ENCODE assay signal across 9 cellular contexts in genomic region chr3:111621535-111621934, GRCh38. TPM values are rescaled to one million over a fixed set of nuclear protein-coding genes. Genes with fewer than 3 reads are reported as not detected.
DNase-seq lines count a peak whose midpoint lies in the region; ATAC-seq and TF ChIP-seq lines count a peak whose summit lies in the region.
"Had no signal": no experiment of that assay in that cellular context is flagged by ENCODE, and none has a peak within 500 bp of the region (broad histone marks: within the 10 kb centered on the region; RNA-seq: fewer than 3 reads in every experiment).

No MANE protein-coding gene starts in this region.

- H3K27ac ChIP-seq in AG04450 (ENCODE audit: low read depth, low read length) (no peak overlapping the region), Panc1 (ENCODE audit: low read length) (no peak overlapping the region)

- H3K36me3 Mint-ChIP-seq in CD14-positive monocyte, result no peaks in the 10 kb centered on the region

- no peaks in the 10 kb centered on the region for H3K4me1 ChIP-seq in Panc1 (ENCODE audit: control insufficient read depth, insufficient read depth, low read length)
- no peaks in the 10 kb centered on the region for H3K4me1 ChIP-seq in mucosa of descending colon (ENCODE audit: low read depth)

- in situ Hi-C loops in Panc1 (cut with HindIII; ENCODE audit: low pct_unique_long_range_greater_than_20kb, low sequenced_read_pairs), result no loop called here

- H3K27ac Mint-ChIP-seq in CD14-positive monocyte, result no peak overlapping the region

- H3K4me3 ChIP-seq in AG04450 (ENCODE audit: low read depth, low read length), result no peak overlapping the region
- no peak overlapping the region for H3K4me3 ChIP-seq in GM12865 (ENCODE audit: low read depth, low read length)
- H3K4me3 ChIP-seq in Panc1 (ENCODE audit: low read depth in 2 of 2, low read length in 2 of 2), result no peak overlapping the region
- H3K4me3 ChIP-seq in mucosa of descending colon, result no peak overlapping the region

- no TSS peak for BruUV-seq in Panc1 (replicated peaks; lab: Mats Ljungman, UMichigan)

- no peaks in the 10 kb centered on the region for H3K27me3 ChIP-seq in AG04450 (ENCODE audit: control insufficient read depth, insufficient read depth, low read length)
- H3K27me3 ChIP-seq in Panc1 (ENCODE audit: control insufficient read depth, insufficient read depth, low read length), result no peaks in the 10 kb centered on the region

- no peaks in the 10 kb centered on the region for H3K4me1 Mint-ChIP-seq in CD14-positive monocyte

- TF ChIP-seq CTCF in AG04450 (IDR thresholded peaks at IDR 0.05; ENCODE audit: low read depth, low read length) (peak; percentile 22; the same call in 1 of the 2 replicates), GM12865 (IDR thresholded peaks at IDR 0.05; ENCODE audit: insufficient read depth, low read depth, low read length, missing control alignments) (peak; percentile 35), Panc1 (IDR thresholded peaks at IDR 0.05) (peak; percentile 38), mucosa of descending colon (IDR thresholded peaks at IDR 0.05) (no peak), CD14-positive monocyte (IDR thresholded peaks at IDR 0.05) (no peak)

- H3K4me3 Mint-ChIP-seq in CD14-positive monocyte, result no peak overlapping the region

- CTCF ChIA-PET in AG04450 (lab: Charles Lee), result no interaction called here
- CTCF ChIA-PET in Panc1 (lab: Charles Lee), result no interaction called here

- no peaks in the 10 kb centered on the region for H3K36me3 ChIP-seq in Panc1 (ENCODE audit: control insufficient read depth, insufficient read depth, low read length)
- H3K36me3 ChIP-seq in mucosa of descending colon (ENCODE audit: low read depth), result no peaks in the 10 kb centered on the region

- intact Hi-C loops in Panc1 (cut with micrococcal nuclease; ENCODE audit: unreplicated experiment) (no loop called here), mucosa of descending colon (cut with DNase I, micrococcal nuclease) (no loop called here), CD14-positive monocyte (cut with micrococcal nuclease) (no loop called here)

- ATAC-seq in Panc1, result no peak
- ATAC-seq in esophagus mucosa, result peak; percentile 54
- no peak for ATAC-seq in mucosa of descending colon
- ATAC-seq in GM18520 (IDR thresholded peaks at IDR 0.05; ENCODE audit: unreplicated experiment), result no peak

- H3K27me3 Mint-ChIP-seq in CD14-positive monocyte (ENCODE audit: low read depth in 3 of 3), result peaks cover 0 to 2% (median 2%) of the 10 kb centered on the region in 3 donors

- POLR2A ChIA-PET in AG04450 (lab: Yijun Ruan, JAX) (no interaction called here), Panc1 (lab: Charles Lee) (no interaction called here)

- DNase-seq in AG04450 (ENCODE audit: low read depth, low spot score) (no peak), GM12865 (ENCODE audit: low read depth) (peak; percentile 11), Panc1 (ENCODE audit: low read depth, low spot score) (no peak), mucosa of descending colon (no peak), CD14-positive monocyte (ENCODE audit: low spot score) (no peak), NCI-H2107 (lab: John Stamatoyannopoulos, UW) (no peak)

- H3K9me3 ChIP-seq in AG04450 (ENCODE audit: control insufficient read depth, insufficient read depth, low read length) (peaks cover 11% of the 10 kb centered on the region), Panc1 (ENCODE audit: control insufficient read depth, insufficient read depth, low read depth, low read length) (no peaks in the 10 kb centered on the region), mucosa of descending colon (no peaks in the 10 kb centered on the region)

- H3K9me3 Mint-ChIP-seq in CD14-positive monocyte, result peaks cover 5 to 17% (median 11%) of the 10 kb centered on the region in 7 donors

RNA-seq across cellular contexts. Expression of gene ZBED2, which starts 26.4 kb away (rescaled TPM):
- polyA plus RNA-seq in AG04450 (2011; rRNA removed), result 0.11 and 0.14 TPM in 2 replicates
- 0.13 and 0.14 TPM in 2 replicates for polyA minus RNA-seq in AG04450 (2011; rRNA and poly(A)+ RNA removed)
- total RNA-seq in Panc1 (2021; ENCODE audit: unreplicated experiment), result 0.10 TPM
- polyA plus RNA-seq in Panc1 (2012; ENCODE audit: insufficient read length), result not detected
- total RNA-seq in esophagus mucosa, result 6.8 TPM
- total RNA-seq in mucosa of descending colon, result not detected
- not detected for polyA plus RNA-seq in CD14-positive monocyte
- total RNA-seq: skeletal muscle tissue had no signal

RNA-seq across cellular contexts. Expression of gene PLCXD2, which starts 52.9 kb away (rescaled TPM):
- polyA plus RNA-seq in AG04450 (2011; rRNA removed) (0.52 and 0.72 TPM in 2 replicates), CD14-positive monocyte (under 1 TPM; 0.06 to 0.08 TPM)
- polyA minus RNA-seq in AG04450 (2011; rRNA and poly(A)+ RNA removed), result 1.5 and 2.3 TPM in 2 replicates
- total RNA-seq in Panc1 (2021; ENCODE audit: unreplicated experiment) (0.44 TPM), esophagus mucosa (6.2 TPM), mucosa of descending colon (1 to 10 TPM; 2.5 to 9.8 (median 4.6) TPM)
- 0.15 TPM for polyA plus RNA-seq in Panc1 (2012; ENCODE audit: insufficient read length)

Comparison
In these comparisons a context has a peak if more than half of its experiments do, and no peak if none do; other contexts are left out.
1. CTCF ChIP-seq: peak in AG04450 (single experiment), GM12865 (single experiment) and Panc1 (single experiment); none in mucosa of descending colon (single experiment) and CD14-positive monocyte (single experiment).